ENCODE assay signal across 8 cellular contexts in the genomic region with DNA sequence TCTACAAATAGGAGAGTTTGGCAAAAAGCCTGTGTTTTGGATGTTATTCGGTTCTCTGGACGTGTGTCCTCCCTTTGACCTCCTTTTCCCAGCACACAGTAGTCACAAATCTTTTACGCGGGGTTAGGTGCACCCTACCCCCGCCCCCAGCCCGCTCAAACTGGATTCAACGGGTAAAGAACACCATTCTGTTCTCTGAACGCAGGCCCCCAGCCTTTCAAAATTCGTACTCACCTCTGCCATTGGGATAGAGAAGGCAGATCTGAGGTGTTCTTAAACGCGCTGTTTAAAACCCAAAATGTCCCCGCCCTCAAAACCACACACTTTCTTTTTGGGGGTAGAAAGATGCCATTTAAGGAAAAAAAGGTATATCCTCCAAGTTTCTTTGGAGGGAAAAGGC. TPM values are rescaled to one million over a fixed set of nuclear protein-coding genes. Genes with fewer than 3 reads are reported as not detected.
DNase-seq lines count a peak whose midpoint lies in the region; ATAC-seq and TF ChIP-seq lines count a peak whose summit lies in the region.

No MANE protein-coding gene starts in this region.

- TF ChIP-seq CTCF in astrocyte of the spinal cord (IDR thresholded peaks at IDR 0.05; ENCODE audit: low read depth, low read length) (no peak), neural crest cell (conservative IDR thresholded peaks at IDR 0.05) (no peak)

- intact Hi-C loops in CD4-positive, alpha-beta memory T cell (cut with micrococcal nuclease) = loop anchor here (1.0 to 5.0 kb wide), 6 partner anchors 53 to 454 kb away; partner anchors contain the start of gene RPL34

- H3K9me3 ChIP-seq in CD4-positive, alpha-beta memory T cell (ENCODE audit: control insufficient read depth in 1 of 2, low read length in 2 of 2) = no peaks in the 10 kb centered on the region
- no peaks in the 10 kb centered on the region for H3K9me3 ChIP-seq in SJCRH30 (replicated peaks)

- H3K9me3 Mint-ChIP-seq in CD4-positive, alpha-beta memory T cell = peaks cover 0 to 2% (median 0%) of the 10 kb centered on the region in 8 donors
- no peaks in the 10 kb centered on the region for H3K9me3 Mint-ChIP-seq in neural crest cell

- peaks cover 21 to 76% (median 34%) of the 10 kb centered on the region in 4 donors for H3K4me1 Mint-ChIP-seq in CD4-positive, alpha-beta memory T cell
- peaks cover 46% of the 10 kb centered on the region for H3K4me1 Mint-ChIP-seq in neural crest cell

- in situ Hi-C loops in astrocyte of the spinal cord (cut with HindIII; ENCODE audit: low sequenced_read_pairs) = no loop called here

- H3K27ac ChIP-seq in CD4-positive, alpha-beta memory T cell (ENCODE audit: low read depth, low read length) = peak overlapping the region; percentile 64
- H3K27ac ChIP-seq in SJCRH30 = peak overlapping the region; percentile 74

- no peak for ATAC-seq in GM18873 (IDR thresholded peaks at IDR 0.05; ENCODE audit: low FRiP score, unreplicated experiment)

- peaks cover 11% of the 10 kb centered on the region for H3K27me3 ChIP-seq in CD4-positive, alpha-beta memory T cell (ENCODE audit: insufficient read depth, low read length)
- H3K27me3 ChIP-seq in SJCRH30 = no peaks in the 10 kb centered on the region

- DNase-seq in CD4-positive, alpha-beta memory T cell = peak; percentile 54 to 72 (median 58)
- DNase-seq in SJCRH30 (no peak), astrocyte of the spinal cord (ENCODE audit: low read depth, low spot score) (no peak), neural crest cell (ENCODE audit: low read depth, low spot score) (no peak), SW480 (ENCODE audit: low spot score) (no peak), NCI-H524 treated with DMSO at 0.1 percent for 48 hours (lab: John Stamatoyannopoulos, UW) (no peak), HUDEP-2 (lab: John Stamatoyannopoulos, UW; ENCODE audit: unreplicated experiment in 76 of 76) (no peak)

- peaks cover 9 to 22% of the 10 kb centered on the region in 2 donors for H3K27me3 Mint-ChIP-seq in CD4-positive, alpha-beta memory T cell
- peaks cover 54% of the 10 kb centered on the region for H3K27me3 Mint-ChIP-seq in neural crest cell (ENCODE audit: low read depth)

- peak overlapping the region; percentile 88 to 100 (median 98) for H3K4me3 Mint-ChIP-seq in CD4-positive, alpha-beta memory T cell
- H3K4me3 Mint-ChIP-seq in neural crest cell = peak overlapping the region; percentile 91

- H3K27ac Mint-ChIP-seq in CD4-positive, alpha-beta memory T cell = peak overlapping the region; percentile 81 to 94 (median 93)
- H3K27ac Mint-ChIP-seq in neural crest cell (ENCODE audit: unreplicated experiment) = no peak overlapping the region

- peaks cover 46% of the 10 kb centered on the region for H3K4me1 ChIP-seq in CD4-positive, alpha-beta memory T cell (ENCODE audit: insufficient read depth, low read length)
- H3K4me1 ChIP-seq in SJCRH30 = peaks cover 6% of the 10 kb centered on the region; the same call in 1 of the 2 replicates

- POLR2A ChIA-PET in CD4-positive, alpha-beta memory T cell (lab: Charles Lee; ENCODE audit: partially characterized antibody) = interaction anchor here (0.5 to 19.9 kb wide), 14 partner anchors 8 to 266 kb away, joined by 3 to 460 read pairs (median 4); no protein-coding TSS in a partner anchor

- peaks cover 30 to 52% of the 10 kb centered on the region in 2 donors for H3K36me3 Mint-ChIP-seq in CD4-positive, alpha-beta memory T cell
- no peaks in the 10 kb centered on the region for H3K36me3 Mint-ChIP-seq in neural crest cell (ENCODE audit: low read depth)

- H3K4me3 ChIP-seq in CD4-positive, alpha-beta memory T cell (ENCODE audit: low read length in 2 of 2) = peak overlapping the region; percentile 81 to 91
- H3K4me3 ChIP-seq in SJCRH30 (peak overlapping the region; percentile 85), astrocyte of the spinal cord (ENCODE audit: low read depth, low read length) (peak overlapping the region; percentile 60)

- no peaks in the 10 kb centered on the region for H3K36me3 ChIP-seq in CD4-positive, alpha-beta memory T cell (ENCODE audit: insufficient read depth, low read length)
- H3K36me3 ChIP-seq in SJCRH30 = peaks cover 28% of the 10 kb centered on the region

- CTCF ChIA-PET in CD4-positive, alpha-beta memory T cell (lab: Charles Lee; ENCODE audit: partially characterized antibody) = interaction anchor here (0.8 to 1.3 kb wide), 4 partner anchors 51 to 137 kb away, joined by 3 to 4 read pairs (median 3); no protein-coding TSS in a partner anchor

RNA-seq across cellular contexts. Expression of gene LEF1, which starts 2.7 kb away (rescaled TPM):
- total RNA-seq in CD4-positive, alpha-beta memory T cell = 100 to 1,000 TPM; 363 to 382 TPM
- 100 to 1,000 TPM; 307 to 399 TPM for polyA plus RNA-seq in CD4-positive, alpha-beta memory T cell
- total RNA-seq in SJCRH30 (2014; rRNA removed; shearing (Covaris generic)) = 83.9 and 84.4 TPM in 2 replicates
- 55.0 and 62.1 TPM in 2 replicates for total RNA-seq in neural crest cell

Comparison
In these comparisons a context has a peak if more than half of its experiments do, and no peak if none do; other contexts are left out.
1. DNase-seq: peak in CD4-positive, alpha-beta memory T cell (5 of 5); none in SJCRH30 (0 of 2), astrocyte of the spinal cord (single experiment), neural crest cell (single experiment), SW480 (single experiment), NCI-H524 treated with DMSO at 0.1 percent for 48 hours (single experiment) and HUDEP-2 (0 of 76).
2. Peak in every context shown above with its lines, with median percentiles within 50 percentile points of each other: H3K4me3 ChIP-seq.